Comparison of ENCODE assay signal across 11 cellular contexts in the genomic region with DNA sequence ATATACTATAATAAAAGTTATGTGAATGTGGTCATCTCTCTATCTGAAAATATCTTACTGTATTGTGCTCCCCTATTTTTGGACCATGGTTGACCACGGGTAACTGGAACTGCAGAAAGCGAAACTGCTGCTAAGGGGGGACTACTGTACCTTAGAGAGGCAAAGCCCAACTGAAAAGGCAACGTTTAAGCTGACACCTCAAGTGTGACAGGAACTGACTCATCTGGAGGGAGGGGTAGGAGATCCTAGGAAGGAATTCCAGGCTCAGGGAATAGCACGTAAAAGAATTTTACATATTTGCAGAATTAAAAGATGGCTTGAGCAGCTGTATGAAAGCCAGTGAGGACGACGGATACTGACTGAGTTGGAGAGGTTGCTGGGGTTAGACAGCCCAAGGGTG. TPM values are rescaled to one million over a fixed set of nuclear protein-coding genes. Genes with fewer than 3 reads are reported as not detected.
DNase-seq lines count a peak whose midpoint lies in the region; ATAC-seq, FAIRE-seq and TF ChIP-seq lines count a peak whose summit lies in the region.
"Had no signal": no experiment of that assay in that cellular context is flagged by ENCODE, and none has a peak within 500 bp of the region (broad histone marks: within the 10 kb centered on the region; RNA-seq: fewer than 3 reads in every experiment).

No MANE protein-coding gene starts in this region.

- dilution Hi-C loops in mammary epithelial cell (cut with HindIII; ENCODE audit: low sequenced_read_pairs): no loop called here

- FAIRE-seq in HepG2 (lab: Jason Lieb, UNC): no peak

- in situ Hi-C loops in HepG2 (cut with HindIII; ENCODE audit: extremely low pct_ligation_motif_present, low pct_unique_long_range_greater_than_20kb): no loop called here
- in situ Hi-C loops in mammary epithelial cell (cut with MboI; ENCODE audit: low sequenced_read_pairs in 2 of 2): no loop called here

- peaks cover 3% of the 10 kb centered on the region for H3K4me1 Mint-ChIP-seq in activated CD4-positive, alpha-beta memory T cell treated with anti-CD3 and anti-CD28 coated beads, Interleukin-2, amount 10 ng/mL, durations not matched to agents 7 days and 5 days

- H4K20me1 ChIP-seq in HepG2 (ENCODE audit: insufficient read depth, low read length) (no peaks in the 10 kb centered on the region), mammary epithelial cell (ENCODE audit: insufficient read depth, low read length) (no peaks in the 10 kb centered on the region)

- H3K9me3 ChIP-seq in HepG2 (ENCODE audit: low read length): no peaks in the 10 kb centered on the region
- H3K9me3 ChIP-seq in right lobe of liver: no peaks in the 10 kb centered on the region
- no peaks in the 10 kb centered on the region for H3K9me3 ChIP-seq in mammary epithelial cell (replicated peaks; ENCODE audit: insufficient read depth, low read length)
- H3K9me3 ChIP-seq: heart left ventricle had no signal

- intact Hi-C loops in HepG2 (cut with micrococcal nuclease; ENCODE audit: unreplicated experiment) (no loop called here), right lobe of liver (cut with DNase I) (no loop called here), mammary epithelial cell (cut with micrococcal nuclease) (no loop called here)

- H3K9ac ChIP-seq in HepG2 (ENCODE audit: insufficient read depth, low read depth, low read length) (no peak overlapping the region), mammary epithelial cell (ENCODE audit: insufficient read depth, low read length) (no peak overlapping the region)

- CTCF ChIA-PET in HepG2 (lab: Yijun Ruan, JAX; ENCODE audit: low intra/inter-chr PET ratio, low total read pairs): no interaction called here
- CTCF ChIA-PET in mammary epithelial cell (lab: Charles Lee; ENCODE audit: low non-redundant PET): interaction anchor here (0.6 kb wide), 1 partner anchor 58 kb away, joined by 7 read pairs; no protein-coding TSS in a partner anchor
- CTCF ChIA-PET in activated CD4-positive, alpha-beta memory T cell treated with anti-CD3 and anti-CD28 coated beads, Interleukin-2, amount 10 ng/mL, durations not matched to agents 7 days and 5 days (lab: Charles Lee): no interaction called here

- no peak for ATAC-seq in HepG2
- ATAC-seq in right lobe of liver: no peak
- ATAC-seq in HG03378 (IDR thresholded peaks at IDR 0.05; ENCODE audit: unreplicated experiment): peak; percentile 72
- no peak for ATAC-seq in HG03439 (IDR thresholded peaks at IDR 0.05; ENCODE audit: unreplicated experiment)

- TF ChIP-seq EP300 in HepG2 (IDR thresholded peaks at IDR 0.05; ENCODE audit: low read depth in 2 of 2, low read length in 2 of 2) (peak in 1 of 2 experiments; percentile 57; a peak in 2 of 4 replicates), HepG2 (CRISPR knock-in tag; IDR thresholded peaks at IDR 0.05; ENCODE audit: borderline replicate concordance) (no peak)

- 0 out of 4 replicates have a peak, but pooled peaks of 1 of the 2 experiments have one; percentile 31 for TF ChIP-seq POLR2A in HepG2 (IDR thresholded peaks at IDR 0.05; ENCODE audit: insufficient read depth in 1 of 2, low read depth in 2 of 2, low read length in 2 of 2)
- no peak for TF ChIP-seq POLR2A in right lobe of liver (IDR thresholded peaks at IDR 0.05)

- no peak overlapping the region for H3K4me3 Mint-ChIP-seq in activated CD4-positive, alpha-beta memory T cell treated with anti-CD3 and anti-CD28 coated beads, Interleukin-2, amount 10 ng/mL, durations not matched to agents 7 days and 5 days

- H3K4me2 ChIP-seq in HepG2 (ENCODE audit: low read depth, low read length) (peak overlapping the region; percentile 23; the same call in 1 of the 2 replicates), mammary epithelial cell (ENCODE audit: insufficient read depth, low read depth, low read length) (peak overlapping the region; percentile 44)

- no peaks in the 10 kb centered on the region for H3K27me3 ChIP-seq in HepG2 (ENCODE audit: control insufficient read depth in 1 of 2, insufficient read depth in 2 of 2, low read length in 2 of 2)
- no peaks in the 10 kb centered on the region for H3K27me3 ChIP-seq in right lobe of liver
- no peaks in the 10 kb centered on the region for H3K27me3 ChIP-seq in mammary epithelial cell (ENCODE audit: insufficient read depth, low read length)

- H3K36me3 Mint-ChIP-seq in activated CD4-positive, alpha-beta memory T cell treated with anti-CD3 and anti-CD28 coated beads, Interleukin-2, amount 10 ng/mL, durations not matched to agents 7 days and 5 days (ENCODE audit: low read depth): no peaks in the 10 kb centered on the region

- 70% methylated on average over 6 of the region's 6 CpGs for WGBS in HepG2 (ENCODE audit: low lambda C conversion rate)
- WGBS in right lobe of liver (ENCODE audit: insufficient coverage, low coverage, low lambda C conversion rate, missing lambda C conversion rate): 54% methylated on average over 5 of the region's 6 CpGs
- WGBS in mammary epithelial cell (ENCODE audit: low coverage, missing lambda C conversion rate): 58% methylated on average over 6 of the region's 6 CpGs

- H3K36me3 ChIP-seq in HepG2 (replicated peaks in 1 of 2; ENCODE audit: control insufficient read depth in 1 of 2, insufficient read depth in 2 of 2, low read length in 2 of 2) (peaks cover 0 to 6% of the 10 kb centered on the region in 2 experiments; a peak in 3 of 5 replicates), right lobe of liver (no peaks in the 10 kb centered on the region), mammary epithelial cell (ENCODE audit: insufficient read depth, low read length) (no peaks in the 10 kb centered on the region)
- H3K36me3 ChIP-seq: heart left ventricle had no signal

- DNase-seq in HepG2 (ENCODE audit: low spot score) (peak; percentile 65), right lobe of liver (no peak), mammary epithelial cell (peak; percentile 8), Ammon's horn (ENCODE audit: low spot score) (no peak), NCI-H2171 (lab: John Stamatoyannopoulos, UW) (no peak)
- no peak for DNase-seq in activated CD4-positive, alpha-beta memory T cell treated with anti-CD3 and anti-CD28 coated beads, Interleukin-2, amount 10 ng/mL, durations not matched to agents 7 days and 5 days
- DNase-seq: activated naive CD4-positive, alpha-beta T cell; heart left ventricle had no signal

- BruUV-seq in HepG2 (replicated peaks; lab: Mats Ljungman, UMichigan) (no TSS peak), mammary epithelial cell (replicated peaks; lab: Mats Ljungman, UMichigan) (no TSS peak)

- peaks cover 97% of the 10 kb centered on the region for H3K4me1 ChIP-seq in HepG2 (ENCODE audit: insufficient read depth, low read length)
- H3K4me1 ChIP-seq in right lobe of liver: peaks cover 0 to 24% (median 8%) of the 10 kb centered on the region in 4 donors
- H3K4me1 ChIP-seq in mammary epithelial cell (ENCODE audit: insufficient read depth, low read length): peaks cover 15% of the 10 kb centered on the region

- POLR2A ChIA-PET in HepG2 (lab: Yijun Ruan, JAX): interaction anchor here (0.9 to 2.6 kb wide), 3 partner anchors 28 to 34 kb away, joined by 3 to 15 read pairs (median 3); a partner anchor contains a TSS
- POLR2A ChIA-PET in activated CD4-positive, alpha-beta memory T cell treated with anti-CD3 and anti-CD28 coated beads, Interleukin-2, amount 10 ng/mL, durations not matched to agents 7 days and 5 days (lab: Charles Lee): no interaction called here

- H3K27ac ChIP-seq in HepG2 (ENCODE audit: extremely low read length, insufficient read depth, low read length) (peak overlapping the region; percentile 67), right lobe of liver (no peak overlapping the region), mammary epithelial cell (ENCODE audit: insufficient read depth, low read depth, low read length) (no peak overlapping the region)

- H2AFZ ChIP-seq in HepG2 (ENCODE audit: low read length): no peak overlapping the region
- H2AFZ ChIP-seq in mammary epithelial cell (ENCODE audit: low read depth, low read length): peak overlapping the region; percentile 45

- TF ChIP-seq RAD21 in HepG2 (CRISPR knock-in tag; IDR thresholded peaks at IDR 0.05): no peak

- TF ChIP-seq CTCF in HepG2 (CRISPR knock-in tag; IDR thresholded peaks at IDR 0.05) (no peak), right lobe of liver (IDR thresholded peaks at IDR 0.05) (no peak), mammary epithelial cell (conservative IDR thresholded peaks at IDR 0.05 in 1 of 2, IDR thresholded peaks at IDR 0.05 in 1 of 2; ENCODE audit: extremely low read depth in 1 of 2, insufficient read depth in 1 of 2, low read depth in 1 of 2, low read length in 2 of 2) (no peak)

- no peak overlapping the region for H3K4me3 ChIP-seq in HepG2 (replicated peaks in 1 of 3; ENCODE audit: insufficient read depth in 1 of 3, low read depth in 2 of 3, low read length in 3 of 3)
- H3K4me3 ChIP-seq in right lobe of liver: no peak overlapping the region
- H3K4me3 ChIP-seq in mammary epithelial cell (replicated peaks in 1 of 3; ENCODE audit: insufficient read depth in 1 of 3, low read depth in 2 of 3, low read length in 3 of 3): no peak overlapping the region
- H3K4me3 ChIP-seq: heart left ventricle had no signal

- peaks cover 22% of the 10 kb centered on the region for H3K27me3 Mint-ChIP-seq in activated CD4-positive, alpha-beta memory T cell treated with anti-CD3 and anti-CD28 coated beads, Interleukin-2, amount 10 ng/mL, durations not matched to agents 7 days and 5 days

- H3K79me2 ChIP-seq in HepG2 (ENCODE audit: insufficient read depth, low read length) (peaks cover 18% of the 10 kb centered on the region), mammary epithelial cell (ENCODE audit: insufficient read depth, low read length) (no peaks in the 10 kb centered on the region)

- no peaks in the 10 kb centered on the region for H3K9me3 Mint-ChIP-seq in activated CD4-positive, alpha-beta memory T cell treated with anti-CD3 and anti-CD28 coated beads, Interleukin-2, amount 10 ng/mL, durations not matched to agents 7 days and 5 days

- H3K27ac Mint-ChIP-seq in activated CD4-positive, alpha-beta memory T cell treated with anti-CD3 and anti-CD28 coated beads, Interleukin-2, amount 10 ng/mL, durations not matched to agents 7 days and 5 days: no peak overlapping the region

RNA-seq across cellular contexts. Expression of a gene that starts 34.8 kb away (rescaled TPM):
- 60.1 and 65.4 TPM in 2 replicates for total RNA-seq in HepG2 (2016; rRNA removed; fragmentation: Illumina TruSeq; extraction: Trizol)
- total RNA-seq in HepG2 (2016; cell fraction: cytosol; rRNA removed; fragmentation: Illumina TruSeq; extraction: Trizol; ENCODE audit: low read depth): 16.2 and 17.4 TPM in 2 replicates
- 56.0 and 65.6 TPM in 2 replicates for total RNA-seq in HepG2 (2016; cell fraction: insoluble cytoplasmic fraction; rRNA removed; fragmentation: Illumina TruSeq; extraction: Trizol)
- total RNA-seq in HepG2 (2016; cell fraction: membrane; rRNA removed; fragmentation: Illumina TruSeq; extraction: Trizol): 63.8 and 70.3 TPM in 2 replicates
- total RNA-seq in HepG2 (2016; cell fraction: nucleus; rRNA removed; fragmentation: Illumina TruSeq; extraction: Trizol): 58.7 and 63.1 TPM in 2 replicates
- 32.1 and 43.6 TPM in 2 replicates for polyA plus RNA-seq in HepG2 (2011; rRNA removed)
- 20.8 and 31.9 TPM in 2 replicates for polyA plus RNA-seq in HepG2 (2011; cell fraction: cytosol; rRNA removed)
- polyA plus RNA-seq in HepG2 (2011; cell fraction: nucleus; rRNA removed): 13.8 and 15.2 TPM in 2 replicates
- 48.1 and 62.3 TPM in 2 replicates for polyA plus RNA-seq in HepG2 (2012)
- polyA plus RNA-seq in HepG2 (2016; cell fraction: cytosol; fragmentation: Illumina TruSeq; extraction: Trizol; ENCODE audit: low read depth): 17.6 and 20.3 TPM in 2 replicates
- 68.4 and 70.1 TPM in 2 replicates for polyA plus RNA-seq in HepG2 (2016; cell fraction: insoluble cytoplasmic fraction; fragmentation: Illumina TruSeq; extraction: Trizol; ENCODE audit: low read depth)
- polyA plus RNA-seq in HepG2 (2016; cell fraction: membrane; fragmentation: Illumina TruSeq; extraction: Trizol; ENCODE audit: low read depth): 54.8 and 56.6 TPM in 2 replicates
- 89.1 and 92.2 TPM in 2 replicates for polyA plus RNA-seq in HepG2 (2016; cell fraction: nucleus; fragmentation: Illumina TruSeq; extraction: Trizol; ENCODE audit: insufficient read depth, low read depth)
- 43.3 TPM in 1 of 2 replicates, not detected in the other for polyA minus RNA-seq in HepG2 (2011; rRNA and poly(A)+ RNA removed; ENCODE audit: low replicate concordance)
- polyA minus RNA-seq in HepG2 (2011; cell fraction: cytosol; rRNA and poly(A)+ RNA removed): 26.2 and 28.8 TPM in 2 replicates
- polyA minus RNA-seq in HepG2 (2011; cell fraction: nucleus; rRNA and poly(A)+ RNA removed): 17.1 and 19.9 TPM in 2 replicates
- 10 to 100 TPM in 5 of 6 experiments, 1 to 10 TPM in 1; 7.1 to 24.4 (median 14.4) TPM for total RNA-seq in right lobe of liver
- total RNA-seq in mammary epithelial cell: not detected
- not detected for polyA plus RNA-seq in mammary epithelial cell
- polyA minus RNA-seq in mammary epithelial cell: not detected
- total RNA-seq in activated CD4-positive, alpha-beta memory T cell treated with anti-CD3 and anti-CD28 coated beads, Interleukin-2, amount 10 ng/mL, durations not matched to agents 7 days and 5 days: not detected
- total RNA-seq: T-helper 1 cell treated with Interleukin-12 subunit alpha and Interleukin-12 subunit beta and Interleukin-4 antibody, amounts not matched to agents 30 ng/mL and 1 ng/mL, for 36 hours had no signal

Comparison
In these comparisons a context has a peak if more than half of its experiments do, and no peak if none do; other contexts are left out.
1. DNase-seq: peak in HepG2 (single experiment) and mammary epithelial cell (single experiment); none in right lobe of liver (0 of 3), Ammon's horn (single experiment), activated CD4-positive, alpha-beta memory T cell treated with anti-CD3 and anti-CD28 coated beads, Interleukin-2, amount 10 ng/mL, durations not matched to agents 7 days and 5 days (single experiment) and NCI-H2171 (single experiment).
2. RNA of a gene that starts 34.8 kb away (total RNA-seq): 16.2 to 70.3 TPM in HepG2 and 7.1 to 24.4 TPM in right lobe of liver; not detected in mammary epithelial cell and not detected in activated CD4-positive, alpha-beta memory T cell treated with anti-CD3 and anti-CD28 coated beads, Interleukin-2, amount 10 ng/mL, durations not matched to agents 7 days and 5 days; every median in the first group is over 4 times any median in the second.